8 cellular contexts compared by ENCODE assay signal in the genomic region with DNA sequence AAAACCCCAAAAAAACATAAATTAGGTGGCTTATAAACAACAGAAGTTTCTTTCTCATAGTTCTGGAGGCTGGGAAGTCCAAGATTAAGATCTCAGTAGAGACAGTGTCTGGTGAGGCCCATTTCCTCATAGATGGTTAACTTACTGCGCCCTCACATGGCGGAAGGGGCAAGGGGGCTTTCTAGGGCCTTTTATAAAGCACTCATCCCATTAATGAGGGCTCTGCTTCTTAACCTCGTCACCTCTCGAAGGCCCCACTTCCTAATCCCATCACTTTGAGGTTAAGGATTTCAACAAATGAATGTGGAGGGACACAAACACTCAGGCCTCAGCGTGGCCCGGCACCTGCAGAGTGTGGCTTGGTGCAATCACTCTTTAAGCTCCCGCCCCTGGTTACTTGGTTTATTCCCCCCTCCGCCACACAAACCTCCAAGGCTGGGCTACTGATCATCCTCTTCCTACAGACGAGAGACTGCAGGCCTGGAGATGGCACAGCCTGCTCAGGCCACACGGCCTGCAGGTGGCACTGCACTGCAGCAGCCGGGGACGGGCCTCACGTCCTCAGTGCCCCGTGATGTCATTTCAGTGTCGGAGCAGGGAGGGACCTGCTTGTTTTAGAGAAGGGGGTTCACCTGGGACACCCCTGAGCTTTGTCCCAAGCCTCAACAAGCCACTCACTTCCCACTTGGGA.
A peak's percentile ranks its signal among the peaks of the same experiment; 100 is the strongest.
DNase-seq lines count a peak whose midpoint lies in the region; ATAC-seq and TF ChIP-seq lines count a peak whose summit lies in the region.
"Not testable (repeated sequence)": the region's sequence is repeated elsewhere in the genome, so short reads cannot be mapped to it uniquely, and the experiment has no call there.

No MANE protein-coding gene starts in this region.

- not testable (repeated sequence) for H3K27me3 ChIP-seq in heart left ventricle

- H3K36me3 ChIP-seq in heart left ventricle = not testable (repeated sequence)

- not testable (repeated sequence) for H3K4me1 ChIP-seq in heart left ventricle

- H3K4me3 Mint-ChIP-seq in CD14-positive monocyte; WTC11; MCF 10A (ENCODE audit: unreplicated experiment); natural killer cell: not testable (repeated sequence)

- 35 to 66% (median 49%) methylated on average over 8 to 15 of the region's 15 CpGs for WGBS in heart left ventricle, 4 donors

- H3K9me3 Mint-ChIP-seq in CD14-positive monocyte (peaks cover 5 to 13% (median 7%) of the 10 kb centered on the region in 7 donors), WTC11 (peaks cover 19% of the 10 kb centered on the region)
- H3K9me3 Mint-ChIP-seq in MCF 10A (ENCODE audit: unreplicated experiment); natural killer cell: not testable (repeated sequence)

- POLR2A ChIA-PET in WTC11 (lab: Charles Lee); MCF 10A (lab: Yijun Ruan, JAX): not testable (repeated sequence)

- BruUV-seq in MCF 10A (replicated peaks; lab: Mats Ljungman, UMichigan) = not testable (repeated sequence)

- H3K27me3 Mint-ChIP-seq in CD14-positive monocyte (ENCODE audit: low read depth in 3 of 3) (peaks cover 3 to 10% (median 8%) of the 10 kb centered on the region in 3 donors), MCF 10A (ENCODE audit: insufficient read depth, unreplicated experiment) (peaks cover 13% of the 10 kb centered on the region), natural killer cell (ENCODE audit: low read depth in 2 of 2) (peaks cover 10 to 12% of the 10 kb centered on the region in 2 donors)
- not testable (repeated sequence) for H3K27me3 Mint-ChIP-seq in WTC11 (ENCODE audit: low read depth)

- intact Hi-C loops in CD14-positive monocyte (cut with micrococcal nuclease); natural killer cell (cut with micrococcal nuclease): not testable (repeated sequence)
- intact Hi-C loops in MCF 10A (cut with micrococcal nuclease) = loop anchor here (2.0 kb wide), 1 partner anchor 243 kb away; no protein-coding TSS in a partner anchor
- intact Hi-C loops in heart left ventricle (cut with DNase I) = loop anchor here in 5 of 10 donors (2.0 to 10.0 kb wide), 3 partner anchors 241 to 331 kb away; no protein-coding TSS in a partner anchor

- not testable (repeated sequence) for H3K4me1 Mint-ChIP-seq in CD14-positive monocyte; WTC11; MCF 10A (ENCODE audit: insufficient read depth, unreplicated experiment); natural killer cell

- H3K9me3 ChIP-seq in heart left ventricle = not testable (repeated sequence)

- peak; percentile 64 for TF ChIP-seq CTCF in CD14-positive monocyte (IDR thresholded peaks at IDR 0.05)
- TF ChIP-seq CTCF in HFF-Myc (IDR thresholded peaks at IDR 0.05; ENCODE audit: low read depth, low read length, missing control alignments) = peak; percentile 58
- TF ChIP-seq CTCF in WTC11 (IDR thresholded peaks at IDR 0.05); natural killer cell (IDR thresholded peaks at IDR 0.05): not testable (repeated sequence)
- peak; percentile 66 for TF ChIP-seq CTCF in MCF 10A (IDR thresholded peaks at IDR 0.05; ENCODE audit: unreplicated experiment)
- peak; percentile 55 to 78 (median 64) for TF ChIP-seq CTCF in heart left ventricle (IDR thresholded peaks at IDR 0.05)

- H3K4me3 ChIP-seq in HFF-Myc (replicated peaks; ENCODE audit: low read depth, low read length); heart left ventricle: not testable (repeated sequence)

- peak overlapping the region in 2 of 7 donors; percentile 38 to 52 for H3K27ac Mint-ChIP-seq in CD14-positive monocyte
- H3K27ac Mint-ChIP-seq in WTC11; MCF 10A (ENCODE audit: low read depth, unreplicated experiment); natural killer cell: not testable (repeated sequence)

- CTCF ChIA-PET in WTC11 (lab: Charles Lee) (interaction anchor here (0.5 to 1.9 kb wide), 3 partner anchors 109 to 303 kb away, joined by 3 to 8 read pairs (median 3); no protein-coding TSS in a partner anchor), MCF 10A (lab: Yijun Ruan, JAX) (interaction anchor here (0.6 to 4.0 kb wide), 3 partner anchors 144 to 264 kb away, joined by 3 to 26 read pairs (median 4); no protein-coding TSS in a partner anchor)

- not testable (repeated sequence) for TF ChIP-seq POLR2A in heart left ventricle (IDR thresholded peaks at IDR 0.05)

- DNase-seq in CD14-positive monocyte (ENCODE audit: low spot score); HFF-Myc (ENCODE audit: extremely low read depth, low read depth); natural killer cell: not testable (repeated sequence)
- DNase-seq in NCI-H524 (lab: John Stamatoyannopoulos, UW) (peak; percentile 29 to 69), WTC11 (ENCODE audit: low spot score) (peak; percentile 62), MCF 10A (ENCODE audit: unreplicated experiment) (peak; percentile 50), heart left ventricle (peak; percentile 46 to 82 (median 59))
- peak; percentile 13 to 18 for DNase-seq in stimulated activated CD8-positive, alpha-beta memory T cell treated with anti-CD3 and anti-CD28 coated beads, Interleukin-2, amount 100 ng/mL, for 48 hours (ENCODE audit: low read depth in 2 of 2)

- not testable (repeated sequence) for H3K27ac ChIP-seq in heart left ventricle

- ATAC-seq in WTC11 = peak; percentile 98
- peak; percentile 83 to 97 (median 92) for ATAC-seq in heart left ventricle
- peak; percentile 51 to 80 (median 60) for ATAC-seq in natural killer cell

- H3K36me3 Mint-ChIP-seq in CD14-positive monocyte; MCF 10A (ENCODE audit: insufficient read depth, unreplicated experiment); natural killer cell: not testable (repeated sequence)
- peaks cover 13% of the 10 kb centered on the region; the same call in 1 of the 2 replicates for H3K36me3 Mint-ChIP-seq in WTC11

TF ChIP-seq in WTC11, 78 proteins besides CTCF, POLR2A, EP300 and RAD21:
- 0 out of 2 replicates have a peak, but pooled peaks have one; percentile 12 for TF ChIP-seq GABPB1 (CRISPR knock-in tag; IDR thresholded peaks at IDR 0.05)
